8 cellular contexts compared by ENCODE assay signal in genomic region chr20:47318027-47318595, GRCh38. TPM values are rescaled to one million over a fixed set of nuclear protein-coding genes. Genes with fewer than 3 reads are reported as not detected.
DNase-seq lines count a peak whose midpoint lies in the region; ATAC-seq and TF ChIP-seq lines count a peak whose summit lies in the region.

No MANE protein-coding gene starts in this region.

- no peaks in the 10 kb centered on the region for H3K9me2 ChIP-seq in HCT116 (ENCODE audit: insufficient read depth)

- peak overlapping the region; percentile 89 for H3K18ac ChIP-seq in trophoblast cell (ENCODE audit: low read length)

- POLR2A ChIA-PET in HCT116 (lab: Charles Lee), result interaction anchor here (0.9 to 3.6 kb wide), 8 partner anchors 9 to 76 kb away, joined by 3 to 65 read pairs (median 6); partner anchors contain the start of gene ZMYND8
- POLR2A ChIA-PET in activated B cell treated with CpG ODN at 0.5 μM for 24 hours (lab: Charles Lee), result interaction anchor here (1.4 to 2.4 kb wide), 2 partner anchors 35 to 38 kb away, joined by 3 to 7 read pairs; partner anchors contain the start of gene ZMYND8

- H2BK12ac ChIP-seq in trophoblast cell (ENCODE audit: low read length), result peak overlapping the region; percentile 70

- no peaks in the 10 kb centered on the region for H3K9me3 Mint-ChIP-seq in activated B cell treated with CpG ODN at 0.5 μM for 24 hours
- H3K9me3 Mint-ChIP-seq in glutamatergic neuron (ENCODE audit: unreplicated experiment), result peaks cover 9% of the 10 kb centered on the region

- H3K14ac ChIP-seq in trophoblast cell (ENCODE audit: low read length), result peak overlapping the region; percentile 44

- peak overlapping the region; percentile 80 for H3K9ac ChIP-seq in HCT116 (ENCODE audit: low read length)
- peak overlapping the region; percentile 69 for H3K9ac ChIP-seq in trophoblast cell (ENCODE audit: low read length)

- no peak for TF ChIP-seq RAD21 in HCT116 (IDR thresholded peaks at IDR 0.05; ENCODE audit: low read depth)

- H3K4me2 ChIP-seq in HCT116 (ENCODE audit: low read length) (peak overlapping the region; percentile 88), trophoblast cell (ENCODE audit: low read length) (peak overlapping the region; percentile 46)

- H2AFZ ChIP-seq in HCT116 (ENCODE audit: low read depth, low read length, poor library complexity, severe bottlenecking) (no peak overlapping the region), trophoblast cell (ENCODE audit: insufficient read depth, low read length, poor library complexity) (no peak overlapping the region)

- H3K79me1 ChIP-seq in trophoblast cell (ENCODE audit: low read length), result peaks cover 66% of the 10 kb centered on the region

- H3K9me3 ChIP-seq in HCT116 (ENCODE audit: control insufficient read depth in 1 of 2, insufficient read depth in 1 of 2, low read depth in 1 of 2, low read length in 2 of 2) (no peaks in the 10 kb centered on the region), trophoblast cell (ENCODE audit: insufficient read depth, low read depth, low read length) (no peaks in the 10 kb centered on the region)

- H3K27ac ChIP-seq in HCT116 (ENCODE audit: low read depth, low read length) (peak overlapping the region; percentile 92), trophoblast cell (ENCODE audit: low read depth, low read length) (peak overlapping the region; percentile 99)

- ATAC-seq in HCT116, result peak; percentile 6; the same call in 1 of the 2 replicates
- no peak for ATAC-seq in activated B cell treated with CpG ODN at 0.5 μM for 24 hours (ENCODE audit: low read depth)
- ATAC-seq in GM18867 (IDR thresholded peaks at IDR 0.05; ENCODE audit: unreplicated experiment), result no peak
- ATAC-seq in HG03135 (IDR thresholded peaks at IDR 0.05; ENCODE audit: unreplicated experiment), result no peak

- no peak overlapping the region for H4K12ac ChIP-seq in trophoblast cell (ENCODE audit: low read depth, low read length)

- TF ChIP-seq CTCF in HCT116 (IDR thresholded peaks at IDR 0.05 in 2 of 3, conservative IDR thresholded peaks at IDR 0.05 in 1 of 3; ENCODE audit: borderline replicate concordance in 1 of 3, insufficient read depth in 1 of 3, low read depth in 2 of 3, low read length in 2 of 3) (no peak), activated B cell treated with CpG ODN at 0.5 μM for 24 hours (IDR thresholded peaks at IDR 0.05) (no peak), glutamatergic neuron (IDR thresholded peaks at IDR 0.05; ENCODE audit: partially characterized antibody, unreplicated experiment) (no peak)

- H3K23ac ChIP-seq in trophoblast cell (ENCODE audit: low read length), result no peak overlapping the region

- peak overlapping the region; percentile 87 for H4K91ac ChIP-seq in trophoblast cell (ENCODE audit: low read depth, low read length)

- peak overlapping the region; percentile 41 to 51 for H3K4me3 ChIP-seq in HCT116 (replicated peaks in 1 of 2; ENCODE audit: low read depth in 1 of 2, low read length in 2 of 2)
- H3K4me3 ChIP-seq in trophoblast cell (ENCODE audit: low read depth, low read length), result no peak overlapping the region

- no peak for DNase-seq in HCT116 (ENCODE audit: low read depth, low spot score)
- DNase-seq in activated B cell treated with CpG ODN at 0.5 μM for 24 hours, result no peak
- no peak for DNase-seq in glutamatergic neuron
- DNase-seq in trophoblast cell, result no peak
- no peak for DNase-seq in HUDEP-2 (lab: John Stamatoyannopoulos, UW; ENCODE audit: unreplicated experiment in 76 of 76)
- DNase-seq in activated CD4-positive, alpha-beta T cell treated with anti-CD3 and anti-CD28 coated beads for 48 hours, result no peak

- H3K36me3 ChIP-seq in HCT116 (ENCODE audit: control insufficient read depth in 1 of 2, insufficient read depth in 2 of 2, low read length in 2 of 2) (no peaks in the 10 kb centered on the region), trophoblast cell (ENCODE audit: control insufficient read depth in 1 of 2, insufficient read depth in 2 of 2, low read length in 2 of 2) (no peaks in the 10 kb centered on the region)

- peaks cover 89 to 95% of the 10 kb centered on the region in 2 experiments for H3K4me1 ChIP-seq in HCT116 (ENCODE audit: control insufficient read depth in 1 of 2, insufficient read depth in 2 of 2, low read length in 2 of 2)
- peaks cover 43 to 62% of the 10 kb centered on the region in 2 experiments for H3K4me1 ChIP-seq in trophoblast cell (ENCODE audit: control insufficient read depth in 1 of 2, insufficient read depth in 2 of 2, low read length in 2 of 2)

- H2AK5ac ChIP-seq in trophoblast cell (ENCODE audit: low read length), result no peak overlapping the region

- intact Hi-C loops in HCT116 (cut with micrococcal nuclease) (loop anchor here (2.0 to 5.0 kb wide), 4 partner anchors 43 to 116 kb away; no protein-coding TSS in a partner anchor), activated B cell treated with CpG ODN at 0.5 μM for 24 hours (cut with micrococcal nuclease) (no loop called here)

- peak overlapping the region; percentile 79 for H4K8ac ChIP-seq in trophoblast cell (ENCODE audit: low read depth, low read length)

- TF ChIP-seq POLR2A in HCT116 (IDR thresholded peaks at IDR 0.05; ENCODE audit: borderline replicate concordance, extremely low read depth, insufficient read depth, insufficient read length), result no peak

- H3K27me3 Mint-ChIP-seq in activated B cell treated with CpG ODN at 0.5 μM for 24 hours (no peaks in the 10 kb centered on the region), glutamatergic neuron (ENCODE audit: unreplicated experiment) (peaks cover 4% of the 10 kb centered on the region)

- peaks cover 12% of the 10 kb centered on the region for H3K36me3 Mint-ChIP-seq in activated B cell treated with CpG ODN at 0.5 μM for 24 hours (ENCODE audit: low read depth)
- H3K36me3 Mint-ChIP-seq in glutamatergic neuron (ENCODE audit: unreplicated experiment), result no peaks in the 10 kb centered on the region

- WGBS in trophoblast cell (ENCODE audit: extremely low coverage, insufficient coverage, insufficient read length), result no CpG with 5 or more reads among the region's 7 CpGs

- H3K79me2 ChIP-seq in HCT116 (ENCODE audit: insufficient read depth, low read length) (peaks cover 95% of the 10 kb centered on the region), trophoblast cell (ENCODE audit: control insufficient read depth, insufficient read depth, low read length, poor library complexity) (peaks cover 22% of the 10 kb centered on the region)

- RAD21 ChIA-PET in HCT116 (lab: Charles Lee; ENCODE audit: low non-redundant PET in 1 of 2, low total read pairs in 2 of 2, uncharacterized antibody in 2 of 2, unreplicated experiment in 2 of 2), result interaction anchor here (0.6 to 1.2 kb wide), 2 partner anchors 38 to 43 kb away, joined by 3 to 5 read pairs; partner anchors contain the start of gene ZMYND8 (in 1 of the 2)

- H3K4me3 Mint-ChIP-seq in activated B cell treated with CpG ODN at 0.5 μM for 24 hours (peak overlapping the region; percentile 50), glutamatergic neuron (ENCODE audit: unreplicated experiment) (peak overlapping the region; percentile 85)

- no TSS peak for BruUV-seq in HCT116 (replicated peaks; lab: Mats Ljungman, UMichigan)

- no peaks in the 10 kb centered on the region for H4K20me1 ChIP-seq in HCT116 (ENCODE audit: insufficient read depth)

- H2BK5ac ChIP-seq in trophoblast cell (ENCODE audit: low read depth, low read length, poor library complexity), result peak overlapping the region; percentile 95

- H3K4ac ChIP-seq in trophoblast cell (ENCODE audit: low read depth, low read length), result peak overlapping the region; percentile 78

- peak overlapping the region; percentile 98 for H2BK120ac ChIP-seq in trophoblast cell (ENCODE audit: insufficient read depth, low read length, poor library complexity)

- H3K4me1 Mint-ChIP-seq in activated B cell treated with CpG ODN at 0.5 μM for 24 hours (peaks cover 60% of the 10 kb centered on the region), glutamatergic neuron (ENCODE audit: low read depth, unreplicated experiment) (peaks cover 56% of the 10 kb centered on the region)

- H3K27me3 ChIP-seq in HCT116 (ENCODE audit: insufficient read depth, low read length) (no peaks in the 10 kb centered on the region), trophoblast cell (ENCODE audit: insufficient read depth, low read length) (no peaks in the 10 kb centered on the region)

- CTCF ChIA-PET in HCT116 (lab: Charles Lee), result interaction anchor here (1.9 to 2.4 kb wide), 2 partner anchors 66 to 122 kb away, joined by 4 to 14 read pairs; no protein-coding TSS in a partner anchor
- CTCF ChIA-PET in activated B cell treated with CpG ODN at 0.5 μM for 24 hours (lab: Charles Lee), result interaction anchor here (5.3 kb wide), 1 partner anchor 65 kb away, joined by 27 read pairs; no protein-coding TSS in a partner anchor

- H3K27ac Mint-ChIP-seq in activated B cell treated with CpG ODN at 0.5 μM for 24 hours (peak overlapping the region; percentile 84), glutamatergic neuron (ENCODE audit: unreplicated experiment) (peak overlapping the region; percentile 97)

TF ChIP-seq in HCT116, 20 proteins besides CTCF, POLR2A, EP300 and RAD21:
- no peak for TF ChIP-seq ZNF274 (IDR thresholded peaks at IDR 0.05; ENCODE audit: low read depth, low read length)
- TF ChIP-seq ZFX (IDR thresholded peaks at IDR 0.05), result peak; percentile 41

RNA-seq across cellular contexts. Expression of gene ZMYND8, which starts 38.4 kb away (rescaled TPM):
- total RNA-seq in HCT116 (2021; ENCODE audit: unreplicated experiment) (29.0 TPM), activated B cell treated with CpG ODN at 0.5 μM for 24 hours (42.6 and 44.7 TPM in 2 replicates), glutamatergic neuron (ENCODE audit: unreplicated experiment) (116 TPM)
- 16.1 and 18.2 TPM in 2 replicates for polyA plus RNA-seq in HCT116 (2012)
- polyA plus RNA-seq in trophoblast cell (2013), result 44.5 and 45.1 TPM in 2 replicates
